8 cellular contexts compared by ENCODE assay signal in the genomic region with DNA sequence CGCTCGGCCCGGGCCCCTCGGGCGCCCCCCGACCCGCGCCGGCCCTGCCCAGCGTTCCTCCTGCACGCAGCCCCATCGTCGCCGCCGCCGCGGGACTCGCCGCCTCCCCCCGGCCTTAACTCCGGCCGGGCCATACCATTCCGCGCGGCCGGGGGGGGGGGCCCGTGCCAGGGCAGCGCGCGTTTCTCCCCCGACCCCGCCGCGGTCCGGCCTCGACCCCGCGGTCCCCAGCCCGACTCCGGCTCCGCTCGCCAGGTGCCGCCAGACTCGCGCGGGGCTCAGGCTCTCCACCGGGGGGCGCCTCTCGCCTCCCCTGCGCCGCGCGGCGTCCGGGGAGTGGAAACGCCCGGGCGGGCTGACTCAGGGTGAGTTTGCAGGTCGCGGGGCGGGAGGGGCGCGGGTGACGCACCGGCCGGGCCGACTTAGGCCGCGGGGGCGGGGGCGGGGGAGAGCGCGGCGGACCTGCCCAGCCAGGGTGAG. TPM values are rescaled to one million over a fixed set of nuclear protein-coding genes. Genes with fewer than 3 reads are reported as not detected.
DNase-seq lines count a peak whose midpoint lies in the region; ATAC-seq lines count a peak whose summit lies in the region.

A gene (minus strand): TSS at position 91 of the 480 bp plus-strand sequence. CDS start 15 bp downstream, at position 76.

- peaks cover 19% of the 10 kb centered on the region for H3K27me3 Mint-ChIP-seq in activated CD8-positive, alpha-beta T cell treated with anti-CD3 and anti-CD28 coated beads, Interleukin-2, amount 10 ng/mL, durations not matched to agents 7 days and 5 days (ENCODE audit: low read depth)

- ATAC-seq in GM18519 (IDR thresholded peaks at IDR 0.05; ENCODE audit: low FRiP score, unreplicated experiment) (peak; percentile 77), HG03064 (IDR thresholded peaks at IDR 0.05; ENCODE audit: low read depth, unreplicated experiment) (peak; percentile 88)
- ATAC-seq in activated CD8-positive, alpha-beta T cell treated with anti-CD3 and anti-CD28 coated beads, Interleukin-2, amount 10 ng/mL, durations not matched to agents 7 days and 5 days: peak; percentile 95

- peaks cover 18% of the 10 kb centered on the region for H3K4me1 Mint-ChIP-seq in activated CD8-positive, alpha-beta T cell treated with anti-CD3 and anti-CD28 coated beads, Interleukin-2, amount 10 ng/mL, durations not matched to agents 7 days and 5 days (ENCODE audit: low read depth)

- DNase-seq in AG08396 (ENCODE audit: low spot score) (peak; percentile 98), NCI-H526 treated with DMSO at 0.1 percent for 48 hours (lab: John Stamatoyannopoulos, UW) (peak; percentile 64), medulla oblongata (ENCODE audit: extremely low spot score) (peak; percentile 83)
- peak; percentile 83 for DNase-seq in activated CD8-positive, alpha-beta T cell treated with anti-CD3 and anti-CD28 coated beads, Interleukin-2, amount 10 ng/mL, durations not matched to agents 7 days and 5 days
- DNase-seq in effector CD4-positive, alpha-beta T cell: peak; percentile 62
- peak; percentile 63 to 80 (median 68) for DNase-seq in stimulated activated CD4-positive, alpha-beta T cell treated with anti-CD3 and anti-CD28 coated beads, TNF-alpha, amount 100 ng/mL, for 48 hours (ENCODE audit: low read depth in 3 of 3)

- CTCF ChIA-PET in activated CD8-positive, alpha-beta T cell treated with anti-CD3 and anti-CD28 coated beads, Interleukin-2, amount 10 ng/mL, durations not matched to agents 7 days and 5 days (lab: Charles Lee): no interaction called here

- peaks cover 8% of the 10 kb centered on the region for H3K36me3 Mint-ChIP-seq in activated CD8-positive, alpha-beta T cell treated with anti-CD3 and anti-CD28 coated beads, Interleukin-2, amount 10 ng/mL, durations not matched to agents 7 days and 5 days (ENCODE audit: low read depth)

- H3K27ac Mint-ChIP-seq in activated CD8-positive, alpha-beta T cell treated with anti-CD3 and anti-CD28 coated beads, Interleukin-2, amount 10 ng/mL, durations not matched to agents 7 days and 5 days: peak within 1 kb of the TSS; percentile 69

- H3K9me3 Mint-ChIP-seq in activated CD8-positive, alpha-beta T cell treated with anti-CD3 and anti-CD28 coated beads, Interleukin-2, amount 10 ng/mL, durations not matched to agents 7 days and 5 days (ENCODE audit: insufficient read depth): no peaks in the 10 kb centered on the region

- peak within 1 kb of the TSS; percentile 75 for H3K4me3 Mint-ChIP-seq in activated CD8-positive, alpha-beta T cell treated with anti-CD3 and anti-CD28 coated beads, Interleukin-2, amount 10 ng/mL, durations not matched to agents 7 days and 5 days

- POLR2A ChIA-PET in activated CD8-positive, alpha-beta T cell treated with anti-CD3 and anti-CD28 coated beads, Interleukin-2, amount 10 ng/mL, durations not matched to agents 7 days and 5 days (lab: Charles Lee): no interaction called here

RNA-seq across cellular contexts. Expression of the gene that starts here (rescaled TPM):
- total RNA-seq in activated CD8-positive, alpha-beta T cell treated with anti-CD3 and anti-CD28 coated beads, Interleukin-2, amount 10 ng/mL, durations not matched to agents 7 days and 5 days: 1 to 10 TPM; 8.9 to 9.3 TPM

Comparison
In these comparisons a context has a peak if more than half of its experiments do, and no peak if none do; other contexts are left out.
1. Peak in every context shown above with its lines: DNase-seq and ATAC-seq.